Comparison of ENCODE assay signal across 19 cellular contexts in genomic region chr10:17859492-17860156, GRCh38. TPM values are rescaled to one million over a fixed set of nuclear protein-coding genes. Genes with fewer than 3 reads are reported as not detected.
"Had no signal": no experiment of that assay in that cellular context is flagged by ENCODE, and none has a peak within 500 bp of the region (broad histone marks: within the 10 kb centered on the region; RNA-seq: fewer than 3 reads in every experiment).

No MANE protein-coding gene starts in this region.

- DNase-seq: activated B cell treated with CpG ODN at 0.5 μM for 24 hours; activated CD4-positive, alpha-beta T cell treated with anti-CD3 and anti-CD28 coated beads for 48 hours; activated CD8-positive, alpha-beta T cell treated with anti-CD3 and anti-CD28 coated beads for 36 hours; activated naive CD4-positive, alpha-beta T cell treated with Interleukin-2 at 50 U/mL for 16 hours; activated naive CD8-positive, alpha-beta T cell treated with anti-CD3 and anti-CD28 coated beads, Interleukin-2, amount 10 ng/mL, durations not matched to agents 7 days and 5 days; activated T-cell treated with anti-CD3 and anti-CD28 coated beads, Interleukin-2, amount 50 U/mL, for 1 hour; amygdala; erythroblast; foreskin melanocyte; left lung; occipital lobe; posterior cingulate gyrus; retina; stomach; T-helper 9 cell; trophoblast cell had no signal

- H3K4me1 Mint-ChIP-seq: mesothelial cell of epicardium had no signal

- H3K27ac Mint-ChIP-seq: activated B cell treated with CpG ODN at 0.5 μM for 24 hours; activated CD8-positive, alpha-beta T cell treated with anti-CD3 and anti-CD28 coated beads for 36 hours; activated naive CD8-positive, alpha-beta T cell treated with anti-CD3 and anti-CD28 coated beads, Interleukin-2, amount 10 ng/mL, durations not matched to agents 7 days and 5 days; activated T-helper 2 cell treated with anti-CD3 and anti-CD28 coated beads, Interferon-gamma antibody, Interleukin-2, Interleukin-4, amounts not matched to agents 10 μg/mL and 5 μg/mL and 100 μg/mL, durations not matched to agents 14 hours and 24 hours and 36 hours; mesothelial cell of epicardium had no signal

- H3K27me3 ChIP-seq: left lung, stomach, vagina had no signal

- H3K36me3 Mint-ChIP-seq: activated naive CD8-positive, alpha-beta T cell treated with anti-CD3 and anti-CD28 coated beads, Interleukin-2, amount 10 ng/mL, durations not matched to agents 7 days and 5 days; mesothelial cell of epicardium had no signal

- H3K9me3 ChIP-seq: left lung, stomach, vagina had no signal

- H3K4me3 Mint-ChIP-seq: activated B cell treated with CpG ODN at 0.5 μM for 24 hours; activated CD8-positive, alpha-beta T cell treated with anti-CD3 and anti-CD28 coated beads for 36 hours; activated naive CD8-positive, alpha-beta T cell treated with anti-CD3 and anti-CD28 coated beads, Interleukin-2, amount 10 ng/mL, durations not matched to agents 7 days and 5 days; mesothelial cell of epicardium had no signal

- H3K9me3 Mint-ChIP-seq: activated B cell treated with CpG ODN at 0.5 μM for 24 hours; activated T-helper 2 cell treated with anti-CD3 and anti-CD28 coated beads, Interferon-gamma antibody, Interleukin-2, Interleukin-4, amounts not matched to agents 10 μg/mL and 5 μg/mL and 100 μg/mL, durations not matched to agents 14 hours and 24 hours and 36 hours had no signal

- H3K27ac ChIP-seq: left lung, stomach, vagina had no signal

- H3K36me3 ChIP-seq: stomach, vagina had no signal

- H3K4me1 ChIP-seq: left lung, stomach, vagina had no signal

- H3K4me3 ChIP-seq: left lung, stomach, vagina had no signal

- ATAC-seq: activated CD8-positive, alpha-beta T cell treated with anti-CD3 and anti-CD28 coated beads for 36 hours; left lung had no signal

- H3K27me3 Mint-ChIP-seq: activated naive CD8-positive, alpha-beta T cell treated with anti-CD3 and anti-CD28 coated beads, Interleukin-2, amount 10 ng/mL, durations not matched to agents 7 days and 5 days had no signal

RNA-seq across cellular contexts. Expression of gene MRC1, which starts 50.5 kb away (rescaled TPM):
- total RNA-seq: activated CD8-positive, alpha-beta T cell treated with anti-CD3 and anti-CD28 coated beads for 36 hours; activated T-helper 2 cell treated with anti-CD3 and anti-CD28 coated beads, Interferon-gamma antibody, Interleukin-2, Interleukin-4, amounts not matched to agents 10 μg/mL and 5 μg/mL and 100 μg/mL, durations not matched to agents 14 hours and 24 hours and 36 hours; mesothelial cell of epicardium had no signal
